ENCODE assay signal across 1 cellular context in genomic region chr12:43758247-43758727, GRCh38.
A peak's percentile ranks its signal among the peaks of the same experiment; 100 is the strongest.
TF ChIP-seq lines count a peak whose summit lies in the region.

No MANE protein-coding gene starts in this region.

TF ChIP-seq in HEK293, 187 proteins besides CTCF, POLR2A, EP300 and RAD21 (continued from another document):
- TF ChIP-seq SALL2 (tag by site-specific recombination; IDR thresholded peaks at IDR 0.05; ENCODE audit: borderline replicate concordance) (no peak), KLF9 (tag by site-specific recombination; IDR thresholded peaks at IDR 0.05; ENCODE audit: low read depth) (no peak), IKZF3 (tag by site-specific recombination; IDR thresholded peaks at IDR 0.05) (0 out of 2 replicates have a peak, but pooled peaks have one; percentile 31), OVOL3 (tag by site-specific recombination; IDR thresholded peaks at IDR 0.05) (no peak), ZNF16 (tag by site-specific recombination; IDR thresholded peaks at IDR 0.05; ENCODE audit: low read depth) (no peak), ZNF10 (tag by site-specific recombination; IDR thresholded peaks at IDR 0.05) (no peak), GLI2 (tag by site-specific recombination; IDR thresholded peaks at IDR 0.05; ENCODE audit: borderline replicate concordance, low read depth) (no peak), ZNF24 (tag by site-specific recombination; IDR thresholded peaks at IDR 0.05) (no peak), FEZF1 (tag by site-specific recombination; IDR thresholded peaks at IDR 0.05) (no peak), ZNF549 (tag by site-specific recombination; IDR thresholded peaks at IDR 0.05) (no peak), ZNF19 (tag by site-specific recombination; IDR thresholded peaks at IDR 0.05; ENCODE audit: low read depth) (no peak), ZNF140 (tag by site-specific recombination; IDR thresholded peaks at IDR 0.05) (no peak), ZNF561 (tag by site-specific recombination; IDR thresholded peaks at IDR 0.05; ENCODE audit: borderline replicate concordance) (no peak), ZNF302 (tag by site-specific recombination; IDR thresholded peaks at IDR 0.05; ENCODE audit: low read depth) (no peak), SCRT2 (tag by site-specific recombination; IDR thresholded peaks at IDR 0.05) (peak; percentile 55; the same call in 1 of the 2 replicates), ZNF280D (tag by site-specific recombination; IDR thresholded peaks at IDR 0.05) (no peak), ZNF324 (tag by site-specific recombination; IDR thresholded peaks at IDR 0.05) (no peak), SP2 (tag by site-specific recombination; IDR thresholded peaks at IDR 0.05) (no peak), SP7 (tag by site-specific recombination; IDR thresholded peaks at IDR 0.05) (no peak), TRIM28 (IDR thresholded peaks at IDR 0.05; ENCODE audit: borderline replicate concordance, low read length) (no peak), ZNF221 (tag by site-specific recombination; IDR thresholded peaks at IDR 0.05; ENCODE audit: borderline replicate concordance) (no peak), ZFP37 (tag by site-specific recombination; IDR thresholded peaks at IDR 0.05) (0 out of 2 replicates have a peak, but pooled peaks have one; percentile 42), ZNF529 (tag by site-specific recombination; IDR thresholded peaks at IDR 0.05; ENCODE audit: insufficient replicate concordance) (no peak), ZBTB7A (tag by site-specific recombination; IDR thresholded peaks at IDR 0.05; ENCODE audit: low read depth) (no peak), GLIS2 (tag by site-specific recombination; IDR thresholded peaks at IDR 0.05) (no peak), ZNF544 (tag by site-specific recombination; IDR thresholded peaks at IDR 0.05) (no peak), ZNF211 (tag by site-specific recombination; IDR thresholded peaks at IDR 0.05; ENCODE audit: low read depth) (no peak), ZNF664 (tag by site-specific recombination; IDR thresholded peaks at IDR 0.05) (no peak), ZNF660 (tag by site-specific recombination; IDR thresholded peaks at IDR 0.05) (no peak), ZNF623 (tag by site-specific recombination; IDR thresholded peaks at IDR 0.05) (no peak), ZNF121 (tag by site-specific recombination; IDR thresholded peaks at IDR 0.05) (no peak), REST (tag by site-specific recombination; IDR thresholded peaks at IDR 0.05) (0 out of 2 replicates have a peak, but pooled peaks have one; percentile 43), ZNF473 (tag by site-specific recombination; IDR thresholded peaks at IDR 0.05) (no peak), HOXA7 (CRISPR knock-in tag; IDR thresholded peaks at IDR 0.05; ENCODE audit: borderline replicate concordance) (no peak), ZNF558 (tag by site-specific recombination; IDR thresholded peaks at IDR 0.05) (peak; percentile 43; the same call in 1 of the 2 replicates), MZF1 (tag by site-specific recombination; IDR thresholded peaks at IDR 0.05; ENCODE audit: borderline replicate concordance) (no peak), ZSCAN30 (tag by site-specific recombination; IDR thresholded peaks at IDR 0.05) (0 out of 2 replicates have a peak, but pooled peaks have one; percentile 16), ZNF335 (tag by site-specific recombination; conservative IDR thresholded peaks at IDR 0.05) (peak; percentile 93), ZNF398 (tag by site-specific recombination; IDR thresholded peaks at IDR 0.05) (peak; percentile 77), ZNF624 (tag by site-specific recombination; IDR thresholded peaks at IDR 0.05) (no peak)
- TF ChIP-seq, protein P1, sequence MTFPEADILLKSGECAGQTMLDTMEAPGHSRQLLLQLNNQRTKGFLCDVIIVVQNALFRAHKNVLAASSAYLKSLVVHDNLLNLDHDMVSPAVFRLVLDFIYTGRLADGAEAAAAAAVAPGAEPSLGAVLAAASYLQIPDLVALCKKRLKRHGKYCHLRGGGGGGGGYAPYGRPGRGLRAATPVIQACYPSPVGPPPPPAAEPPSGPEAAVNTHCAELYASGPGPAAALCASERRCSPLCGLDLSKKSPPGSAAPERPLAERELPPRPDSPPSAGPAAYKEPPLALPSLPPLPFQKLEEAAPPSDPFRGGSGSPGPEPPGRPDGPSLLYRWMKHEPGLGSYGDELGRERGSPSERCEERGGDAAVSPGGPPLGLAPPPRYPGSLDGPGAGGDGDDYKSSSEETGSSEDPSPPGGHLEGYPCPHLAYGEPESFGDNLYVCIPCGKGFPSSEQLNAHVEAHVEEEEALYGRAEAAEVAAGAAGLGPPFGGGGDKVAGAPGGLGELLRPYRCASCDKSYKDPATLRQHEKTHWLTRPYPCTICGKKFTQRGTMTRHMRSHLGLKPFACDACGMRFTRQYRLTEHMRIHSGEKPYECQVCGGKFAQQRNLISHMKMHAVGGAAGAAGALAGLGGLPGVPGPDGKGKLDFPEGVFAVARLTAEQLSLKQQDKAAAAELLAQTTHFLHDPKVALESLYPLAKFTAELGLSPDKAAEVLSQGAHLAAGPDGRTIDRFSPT (tag by site-specific recombination; IDR thresholded peaks at IDR 0.05), result peak; percentile 34; the same call in 1 of the 2 replicates
- TF ChIP-seq, protein P2, sequence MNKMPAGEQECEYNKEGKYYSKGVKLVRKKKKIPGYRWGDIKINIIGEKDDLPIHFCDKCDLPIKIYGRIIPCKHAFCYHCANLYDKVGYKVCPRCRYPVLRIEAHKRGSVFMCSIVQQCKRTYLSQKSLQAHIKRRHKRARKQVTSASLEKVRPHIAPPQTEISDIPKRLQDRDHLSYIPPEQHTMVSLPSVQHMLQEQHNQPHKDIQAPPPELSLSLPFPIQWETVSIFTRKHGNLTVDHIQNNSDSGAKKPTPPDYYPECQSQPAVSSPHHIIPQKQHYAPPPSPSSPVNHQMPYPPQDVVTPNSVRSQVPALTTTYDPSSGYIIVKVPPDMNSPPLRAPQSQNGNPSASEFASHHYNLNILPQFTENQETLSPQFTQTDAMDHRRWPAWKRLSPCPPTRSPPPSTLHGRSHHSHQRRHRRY (tag by site-specific recombination; IDR thresholded peaks at IDR 0.05), result no peak
- TF ChIP-seq, protein P3, sequence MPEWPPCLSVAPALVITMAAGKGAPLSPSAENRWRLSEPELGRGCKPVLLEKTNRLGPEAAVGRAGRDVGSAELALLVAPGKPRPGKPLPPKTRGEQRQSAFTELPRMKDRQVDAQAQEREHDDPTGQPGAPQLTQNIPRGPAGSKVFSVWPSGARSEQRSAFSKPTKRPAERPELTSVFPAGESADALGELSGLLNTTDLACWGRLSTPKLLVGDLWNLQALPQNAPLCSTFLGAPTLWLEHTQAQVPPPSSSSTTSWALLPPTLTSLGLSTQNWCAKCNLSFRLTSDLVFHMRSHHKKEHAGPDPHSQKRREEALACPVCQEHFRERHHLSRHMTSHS (tag by site-specific recombination; IDR thresholded peaks at IDR 0.05), result no peak
TF ChIP-seq in HEK293: peak in this region for 11.
